18 cellular contexts compared by ENCODE assay signal in the genomic region with DNA sequence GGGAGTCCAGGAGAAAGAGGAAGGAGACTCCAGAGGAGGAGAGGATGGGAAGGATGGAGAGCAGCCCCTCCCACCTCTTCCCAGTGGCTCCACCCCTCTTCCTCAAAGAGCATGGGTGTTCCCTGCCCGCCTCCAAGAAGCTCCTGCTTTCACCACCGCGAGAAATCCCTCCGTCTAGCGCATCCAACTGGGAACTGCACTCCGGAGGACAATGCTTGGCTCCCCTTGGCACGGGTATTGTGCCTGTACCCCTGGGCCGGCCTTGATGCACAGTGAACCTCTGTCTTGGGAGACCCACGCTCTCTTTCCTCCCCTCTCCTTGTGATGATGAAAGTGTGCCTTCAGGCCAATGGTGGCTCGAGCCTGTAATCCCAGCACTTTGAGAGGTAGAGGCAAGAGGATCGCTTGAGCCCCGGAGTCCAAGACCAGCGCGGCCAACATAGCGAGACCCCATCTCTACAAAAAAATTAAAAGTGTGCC. TPM values are rescaled to one million over a fixed set of nuclear protein-coding genes. Genes with fewer than 3 reads are reported as not detected.
A peak's percentile ranks its signal among the peaks of the same experiment; 100 is the strongest.
DNase-seq lines count a peak whose midpoint lies in the region; ATAC-seq, FAIRE-seq and TF ChIP-seq lines count a peak whose summit lies in the region.
"Had no signal": no experiment of that assay in that cellular context is flagged by ENCODE, and none has a peak within 500 bp of the region (broad histone marks: within the 10 kb centered on the region; RNA-seq: fewer than 3 reads in every experiment).

No MANE protein-coding gene starts in this region.

- H3K9me3 ChIP-seq in left ventricle myocardium inferior (replicated peaks) (no peaks in the 10 kb centered on the region), kidney (ENCODE audit: control insufficient read depth in 1 of 2, low read length in 2 of 2) (no peaks in the 10 kb centered on the region), upper lobe of left lung (no peaks in the 10 kb centered on the region)
- H3K9me3 ChIP-seq: left lung had no signal

- H3K36me3 ChIP-seq in left ventricle myocardium inferior, result no peaks in the 10 kb centered on the region
- no peaks in the 10 kb centered on the region for H3K36me3 ChIP-seq in kidney (ENCODE audit: control insufficient read depth in 1 of 2, insufficient read depth in 2 of 2, low read length in 2 of 2)
- H3K36me3 ChIP-seq in upper lobe of left lung, result no peaks in the 10 kb centered on the region
- H3K36me3 ChIP-seq: left lung had no signal

- 52 to 65% methylated on average over 11 to 15 of the region's 15 CpGs for WGBS in upper lobe of left lung, 2 donors

- H3K36me3 Mint-ChIP-seq in dendritic cell treated with granulocyte-macrophage colony-stimulating factor and Interleukin-4, amounts not matched to agents 40 ng/mL and 50 ng/mL, for 4 days (ENCODE audit: low read depth), result no peaks in the 10 kb centered on the region
- H3K36me3 Mint-ChIP-seq: activated naive CD8-positive, alpha-beta T cell treated with anti-CD3 and anti-CD28 coated beads for 36 hours; naive B cell had no signal

- H3K4me3 ChIP-seq in left ventricle myocardium inferior (no peak overlapping the region), kidney (ENCODE audit: low read length in 2 of 2) (no peak overlapping the region), upper lobe of left lung (no peak overlapping the region)
- H3K4me3 ChIP-seq: left lung had no signal

- H3K4me1 ChIP-seq in left ventricle myocardium inferior (no peaks in the 10 kb centered on the region), kidney (ENCODE audit: control insufficient read depth in 1 of 2, insufficient read depth in 1 of 2, low read depth in 1 of 2, low read length in 2 of 2) (no peaks in the 10 kb centered on the region), upper lobe of left lung (peaks cover 2 to 11% (median 5%) of the 10 kb centered on the region in 4 donors)

- intact Hi-C loops in Right ventricle myocardium superior (cut with DNase I) (no loop called here), left ventricle myocardium inferior (cut with micrococcal nuclease) (no loop called here), kidney (cut with DNase I) (no loop called here)
- intact Hi-C loops in dendritic cell treated with granulocyte-macrophage colony-stimulating factor and Interleukin-4, amounts not matched to agents 40 ng/mL and 50 ng/mL, for 4 days (cut with micrococcal nuclease), result no loop called here

- H3K4me3 Mint-ChIP-seq in dendritic cell treated with granulocyte-macrophage colony-stimulating factor and Interleukin-4, amounts not matched to agents 40 ng/mL and 50 ng/mL, for 4 days, result no peak overlapping the region
- H3K4me3 Mint-ChIP-seq: activated naive CD8-positive, alpha-beta T cell treated with anti-CD3 and anti-CD28 coated beads for 36 hours had no signal

- no peaks in the 10 kb centered on the region for H3K9me3 Mint-ChIP-seq in dendritic cell treated with granulocyte-macrophage colony-stimulating factor and Interleukin-4, amounts not matched to agents 40 ng/mL and 50 ng/mL, for 4 days
- H3K9me3 Mint-ChIP-seq: activated naive CD8-positive, alpha-beta T cell treated with anti-CD3 and anti-CD28 coated beads for 36 hours; CD8-positive, alpha-beta memory T cell had no signal

- H3K4me1 Mint-ChIP-seq in dendritic cell treated with granulocyte-macrophage colony-stimulating factor and Interleukin-4, amounts not matched to agents 40 ng/mL and 50 ng/mL, for 4 days (ENCODE audit: low read depth), result peaks cover 82% of the 10 kb centered on the region

- no peak overlapping the region for H3K9ac ChIP-seq in kidney (ENCODE audit: low read length in 2 of 2)

- no peak for TF ChIP-seq CTCF in left ventricle myocardium inferior (IDR thresholded peaks at IDR 0.05; ENCODE audit: borderline replicate concordance)
- no peak for TF ChIP-seq CTCF in kidney (IDR thresholded peaks at IDR 0.05; ENCODE audit: borderline replicate concordance, extremely low read depth, insufficient read depth)
- TF ChIP-seq CTCF in D721Med (IDR thresholded peaks at IDR 0.05; ENCODE audit: insufficient read depth, missing control alignments), result no peak
- no peak for TF ChIP-seq CTCF in upper lobe of left lung (IDR thresholded peaks at IDR 0.05)

- TF ChIP-seq EP300 in upper lobe of left lung (IDR thresholded peaks at IDR 0.05), result no peak

- H3K27ac Mint-ChIP-seq in dendritic cell treated with granulocyte-macrophage colony-stimulating factor and Interleukin-4, amounts not matched to agents 40 ng/mL and 50 ng/mL, for 4 days, result peak overlapping the region; percentile 99
- H3K27ac Mint-ChIP-seq: activated naive CD8-positive, alpha-beta T cell treated with anti-CD3 and anti-CD28 coated beads for 36 hours; CD8-positive, alpha-beta memory T cell had no signal

- H3K27me3 Mint-ChIP-seq in dendritic cell treated with granulocyte-macrophage colony-stimulating factor and Interleukin-4, amounts not matched to agents 40 ng/mL and 50 ng/mL, for 4 days, result no peaks in the 10 kb centered on the region
- H3K27me3 Mint-ChIP-seq: activated naive CD8-positive, alpha-beta T cell treated with anti-CD3 and anti-CD28 coated beads for 36 hours; CD8-positive, alpha-beta memory T cell; naive B cell had no signal

- FAIRE-seq in kidney (lab: Jason Lieb, UNC) (no peak), D721Med (lab: Jason Lieb, UNC) (no peak)
- FAIRE-seq: endometrium had no signal

- peak; percentile 36 for ATAC-seq in Right ventricle myocardium superior (ENCODE audit: poor library complexity)
- ATAC-seq in upper lobe of left lung (ENCODE audit: low FRiP score in 2 of 2), result no peak
- ATAC-seq: left lung had no signal

- H3K27me3 ChIP-seq in left ventricle myocardium inferior (ENCODE audit: low read depth) (peaks cover 42% of the 10 kb centered on the region), upper lobe of left lung (no peaks in the 10 kb centered on the region)

- no peak for TF ChIP-seq POLR2A in upper lobe of left lung (IDR thresholded peaks at IDR 0.05)

- no peak for DNase-seq in Right ventricle myocardium superior
- DNase-seq in left ventricle myocardium inferior, result no peak
- peak; percentile 35 for DNase-seq in kidney
- no peak for DNase-seq in SW 1271 (lab: John Stamatoyannopoulos, UW)
- DNase-seq in D721Med (ENCODE audit: insufficient read length, low spot score), result no peak
- no peak for DNase-seq in upper lobe of left lung
- DNase-seq in activated T-cell treated with anti-CD3 and anti-CD28 coated beads, Interleukin-2, amount 50 U/mL, for 48 hours, result no peak
- DNase-seq: activated CD4-positive, CD25-positive, alpha-beta regulatory T cell treated with anti-CD3 and anti-CD28 coated beads, Interleukin-2, amount 50 U/mL, for 72 hours; activated naive CD8-positive, alpha-beta T cell treated with anti-CD3 and anti-CD28 coated beads for 36 hours; CD8-positive, alpha-beta memory T cell; central memory CD4-positive, alpha-beta T cell; left lung; naive B cell; NCI-H1694 treated with DMSO at 0.1 percent for 48 hours; NCI-H524; stimulated activated CD4-positive, alpha-beta T cell treated with anti-CD3 and anti-CD28 coated beads, Interleukin-2, amount 100 ng/mL, for 24 hours had no signal

- no peak overlapping the region for H3K27ac ChIP-seq in left ventricle myocardium inferior (replicated peaks)
- no peak overlapping the region for H3K27ac ChIP-seq in kidney (ENCODE audit: low read depth in 2 of 2, low read length in 2 of 2)
- no peak overlapping the region for H3K27ac ChIP-seq in upper lobe of left lung
- H3K27ac ChIP-seq: left lung had no signal

RNA-seq across cellular contexts. Expression of a gene that starts 14.9 kb away (rescaled TPM):
- total RNA-seq in Right ventricle myocardium superior (40.1 TPM), left ventricle myocardium inferior (38.0 TPM), kidney (26.8 TPM), upper lobe of left lung (10 to 100 TPM; 35.7 to 88.0 (median 63.9) TPM)
- polyA plus RNA-seq in kidney (ENCODE audit: insufficient read depth, low read depth, low replicate concordance), result 33.2 TPM
